15 cellular contexts compared by ENCODE assay signal in the genomic region with DNA sequence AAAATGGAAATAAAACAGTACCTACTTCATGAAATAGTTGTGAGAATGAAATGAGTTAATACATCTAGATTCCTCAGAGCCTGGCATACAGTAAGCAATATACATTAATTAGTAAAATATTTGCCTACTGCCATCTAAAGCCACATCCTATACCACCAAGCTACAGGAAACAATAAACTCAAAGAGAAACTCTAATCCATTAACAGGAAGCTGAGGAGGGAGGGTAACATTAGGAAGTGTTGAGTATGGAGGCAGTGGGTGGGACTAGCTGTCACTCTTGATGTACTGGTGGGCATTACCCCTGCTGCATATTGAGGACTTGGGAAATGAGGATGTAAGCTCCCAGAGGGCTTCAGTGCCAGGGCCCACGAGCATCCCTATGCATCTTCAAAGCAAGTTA.
DNase-seq lines count a peak whose midpoint lies in the region; TF ChIP-seq lines count a peak whose summit lies in the region.
"Had no signal": no experiment of that assay in that cellular context is flagged by ENCODE, and none has a peak within 500 bp of the region (broad histone marks: within the 10 kb centered on the region; RNA-seq: fewer than 3 reads in every experiment).

No MANE protein-coding gene starts in this region.

- H3K9me3 ChIP-seq in Loucy (ENCODE audit: insufficient read depth, low read depth, low read length) = no peaks in the 10 kb centered on the region
- no peaks in the 10 kb centered on the region for H3K9me3 ChIP-seq in BE2C

- no peaks in the 10 kb centered on the region for H4K20me1 ChIP-seq in Loucy (ENCODE audit: insufficient read depth, low read length, poor library complexity, severe bottlenecking)

- peaks cover 45% of the 10 kb centered on the region for H3K4me1 Mint-ChIP-seq in activated naive CD4-positive, alpha-beta T cell treated with anti-CD3 and anti-CD28 coated beads, Interleukin-2, amount 50 U/mL, for 24 hours

- H3K27me3 ChIP-seq in Loucy (ENCODE audit: insufficient read depth, low read length, poor library complexity, severe bottlenecking) = no peaks in the 10 kb centered on the region
- H3K27me3 ChIP-seq in BE2C = no peaks in the 10 kb centered on the region

- no peaks in the 10 kb centered on the region for H3K79me2 ChIP-seq in Loucy (ENCODE audit: insufficient read depth, low read length)

- H3K4me3 Mint-ChIP-seq in activated naive CD4-positive, alpha-beta T cell treated with anti-CD3 and anti-CD28 coated beads, Interleukin-2, amount 50 U/mL, for 24 hours = no peak overlapping the region
- H3K4me3 Mint-ChIP-seq: B cell; CD4-positive, alpha-beta T cell; H9 had no signal

- peak overlapping the region; percentile 75 for H3K4me2 ChIP-seq in Loucy (ENCODE audit: low read depth, low read length, poor library complexity, severe bottlenecking)

- H3K36me3 ChIP-seq in Loucy (ENCODE audit: insufficient read depth, low read length) = no peaks in the 10 kb centered on the region
- no peaks in the 10 kb centered on the region for H3K36me3 ChIP-seq in BE2C

- H3F3A ChIP-seq in Loucy (ENCODE audit: low read depth) = no peaks in the 10 kb centered on the region

- H3K9me3 Mint-ChIP-seq in activated naive CD4-positive, alpha-beta T cell treated with anti-CD3 and anti-CD28 coated beads, Interleukin-2, amount 50 U/mL, for 24 hours = no peaks in the 10 kb centered on the region
- H3K9me3 Mint-ChIP-seq: CD4-positive, alpha-beta T cell; H9 had no signal

- no peaks in the 10 kb centered on the region for H3K27me3 Mint-ChIP-seq in activated naive CD4-positive, alpha-beta T cell treated with anti-CD3 and anti-CD28 coated beads, Interleukin-2, amount 50 U/mL, for 24 hours
- H3K27me3 Mint-ChIP-seq: CD4-positive, alpha-beta T cell had no signal

- H2AFZ ChIP-seq in Loucy (ENCODE audit: low read length) = no peak overlapping the region

- H3K9me2 ChIP-seq in Loucy (replicated peaks; ENCODE audit: low read depth, low read length) = no peaks in the 10 kb centered on the region

- DNase-seq in activated naive CD4-positive, alpha-beta T cell treated with anti-CD3 and anti-CD28 coated beads, Interleukin-2, amount 50 U/mL, for 16 hours = no peak
- DNase-seq in foreskin melanocyte (peak; percentile 56), glomerular visceral epithelial cell (ENCODE audit: extremely low spot score) (no peak), BE2C (no peak), HCEC 1CT (no peak)
- DNase-seq: 8988T; CD4-positive, alpha-beta T cell; DMS79 treated with DMSO at 0.1 percent for 48 hours; EL; GOT3; H9 had no signal

- peak overlapping the region; percentile 15 for H3K27ac Mint-ChIP-seq in activated naive CD4-positive, alpha-beta T cell treated with anti-CD3 and anti-CD28 coated beads, Interleukin-2, amount 50 U/mL, for 24 hours
- H3K27ac Mint-ChIP-seq: B cell; CD4-positive, alpha-beta T cell; H9 had no signal

- H3K9ac ChIP-seq in Loucy (ENCODE audit: low read depth, low read length, poor library complexity, severe bottlenecking) = no peak overlapping the region

- H3K4me3 ChIP-seq in Loucy (ENCODE audit: low read length, poor library complexity, severe bottlenecking) (peak overlapping the region; percentile 54), BE2C (ENCODE audit: low read depth, low read length) (no peak overlapping the region)
- H3K4me3 ChIP-seq: GM12878 had no signal

- no peak for TF ChIP-seq CTCF in Loucy (conservative IDR thresholded peaks at IDR 0.05; ENCODE audit: low read length)
- no peak for TF ChIP-seq CTCF in BE2C (IDR thresholded peaks at IDR 0.05; ENCODE audit: low read depth, low read length)

- no peaks in the 10 kb centered on the region for H3K36me3 Mint-ChIP-seq in activated naive CD4-positive, alpha-beta T cell treated with anti-CD3 and anti-CD28 coated beads, Interleukin-2, amount 50 U/mL, for 24 hours

- H3K4me1 ChIP-seq in Loucy (ENCODE audit: insufficient read depth, low read length, poor library complexity, severe bottlenecking) = peaks cover 52% of the 10 kb centered on the region
- peaks cover 8% of the 10 kb centered on the region for H3K4me1 ChIP-seq in BE2C
